ENCODE assay signal across 1 cellular context in the genomic region with DNA sequence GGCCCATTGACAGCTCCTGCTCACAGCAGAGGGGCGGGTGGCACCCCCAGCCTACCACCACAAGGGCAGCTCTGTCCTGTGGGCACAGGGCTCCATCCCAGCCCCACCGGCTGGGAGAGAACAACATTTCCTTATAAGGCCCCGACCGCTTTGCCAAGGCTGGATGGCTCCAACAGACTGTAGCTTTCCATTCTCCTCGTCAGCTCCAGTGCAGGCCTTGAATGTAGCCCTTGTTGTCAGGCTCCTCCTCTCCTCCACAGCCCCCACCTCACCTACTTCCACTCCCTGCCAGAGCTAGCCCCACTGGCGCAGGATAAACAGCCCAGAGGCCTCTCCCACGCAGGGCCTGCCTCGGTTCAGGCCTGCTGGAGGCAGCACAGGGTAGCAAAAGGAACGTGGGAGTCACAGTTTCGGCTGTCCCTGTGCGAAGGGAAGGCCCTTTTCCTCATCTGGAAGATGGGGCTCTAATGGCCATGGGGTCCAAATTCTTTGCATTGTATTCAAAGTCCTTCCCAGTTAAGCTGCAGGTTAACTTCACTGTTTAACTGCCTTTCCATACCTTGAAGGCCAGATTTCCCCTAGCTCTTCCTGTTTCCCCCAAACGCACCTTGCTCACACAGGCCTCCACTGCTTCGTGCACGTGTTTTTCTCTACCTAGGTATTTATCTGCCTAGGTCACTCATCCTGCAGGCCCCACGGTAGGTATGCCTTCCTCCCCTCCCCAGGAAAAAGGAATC.
TF ChIP-seq lines count a peak whose summit lies in the region.

No MANE protein-coding gene starts in this region.

TF ChIP-seq in HepG2, 621 proteins besides CTCF, POLR2A, EP300 and RAD21 (continued from another document and continues in another):
- no peak for TF ChIP-seq SETDB1 (CRISPR knock-in tag; IDR thresholded peaks at IDR 0.05; ENCODE audit: borderline replicate concordance)
- peak; percentile 67; the same call in 1 of the 2 replicates for TF ChIP-seq SAP130 (CRISPR knock-in tag; IDR thresholded peaks at IDR 0.05; ENCODE audit: low read depth)
- TF ChIP-seq PATZ1 (CRISPR knock-in tag; IDR thresholded peaks at IDR 0.05), result peak; percentile 89
- TF ChIP-seq, protein P1, sequence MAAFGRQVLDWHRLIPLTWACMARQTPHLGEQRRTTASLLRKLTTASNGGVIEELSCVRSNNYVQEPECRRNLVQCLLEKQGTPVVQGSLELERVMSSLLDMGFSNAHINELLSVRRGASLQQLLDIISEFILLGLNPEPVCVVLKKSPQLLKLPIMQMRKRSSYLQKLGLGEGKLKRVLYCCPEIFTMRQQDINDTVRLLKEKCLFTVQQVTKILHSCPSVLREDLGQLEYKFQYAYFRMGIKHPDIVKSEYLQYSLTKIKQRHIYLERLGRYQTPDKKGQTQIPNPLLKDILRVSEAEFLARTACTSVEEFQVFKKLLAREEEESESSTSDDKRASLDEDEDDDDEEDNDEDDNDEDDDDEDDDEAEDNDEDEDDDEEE (CRISPR knock-in tag; IDR thresholded peaks at IDR 0.05), result 0 out of 2 replicates have a peak, but pooled peaks have one; percentile 21
- TF ChIP-seq ZNF678 (CRISPR knock-in tag; IDR thresholded peaks at IDR 0.05), result no peak
- TF ChIP-seq ZNF451 (CRISPR knock-in tag; IDR thresholded peaks at IDR 0.05), result no peak
- TF ChIP-seq HES4 (CRISPR knock-in tag; IDR thresholded peaks at IDR 0.05; ENCODE audit: borderline replicate concordance), result 0 out of 2 replicates have a peak, but pooled peaks have one; percentile 7
- TF ChIP-seq SOX5 (CRISPR knock-in tag; IDR thresholded peaks at IDR 0.05; ENCODE audit: borderline replicate concordance), result peak; percentile 38; the same call in 1 of the 2 replicates
- 0 out of 2 replicates have a peak, but pooled peaks have one; percentile 37 for TF ChIP-seq HBP1 (CRISPR knock-in tag; IDR thresholded peaks at IDR 0.05; ENCODE audit: low read depth)
- TF ChIP-seq SYNCRIP (IDR thresholded peaks at IDR 0.05; ENCODE audit: insufficient read depth, low read depth, low read length), result no peak
- TF ChIP-seq, protein P2, sequence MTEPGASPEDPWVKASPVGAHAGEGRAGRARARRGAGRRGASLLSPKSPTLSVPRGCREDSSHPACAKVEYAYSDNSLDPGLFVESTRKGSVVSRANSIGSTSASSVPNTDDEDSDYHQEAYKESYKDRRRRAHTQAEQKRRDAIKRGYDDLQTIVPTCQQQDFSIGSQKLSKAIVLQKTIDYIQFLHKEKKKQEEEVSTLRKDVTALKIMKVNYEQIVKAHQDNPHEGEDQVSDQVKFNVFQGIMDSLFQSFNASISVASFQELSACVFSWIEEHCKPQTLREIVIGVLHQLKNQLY (CRISPR knock-in tag; IDR thresholded peaks at IDR 0.05), result no peak
- TF ChIP-seq, protein P3, sequence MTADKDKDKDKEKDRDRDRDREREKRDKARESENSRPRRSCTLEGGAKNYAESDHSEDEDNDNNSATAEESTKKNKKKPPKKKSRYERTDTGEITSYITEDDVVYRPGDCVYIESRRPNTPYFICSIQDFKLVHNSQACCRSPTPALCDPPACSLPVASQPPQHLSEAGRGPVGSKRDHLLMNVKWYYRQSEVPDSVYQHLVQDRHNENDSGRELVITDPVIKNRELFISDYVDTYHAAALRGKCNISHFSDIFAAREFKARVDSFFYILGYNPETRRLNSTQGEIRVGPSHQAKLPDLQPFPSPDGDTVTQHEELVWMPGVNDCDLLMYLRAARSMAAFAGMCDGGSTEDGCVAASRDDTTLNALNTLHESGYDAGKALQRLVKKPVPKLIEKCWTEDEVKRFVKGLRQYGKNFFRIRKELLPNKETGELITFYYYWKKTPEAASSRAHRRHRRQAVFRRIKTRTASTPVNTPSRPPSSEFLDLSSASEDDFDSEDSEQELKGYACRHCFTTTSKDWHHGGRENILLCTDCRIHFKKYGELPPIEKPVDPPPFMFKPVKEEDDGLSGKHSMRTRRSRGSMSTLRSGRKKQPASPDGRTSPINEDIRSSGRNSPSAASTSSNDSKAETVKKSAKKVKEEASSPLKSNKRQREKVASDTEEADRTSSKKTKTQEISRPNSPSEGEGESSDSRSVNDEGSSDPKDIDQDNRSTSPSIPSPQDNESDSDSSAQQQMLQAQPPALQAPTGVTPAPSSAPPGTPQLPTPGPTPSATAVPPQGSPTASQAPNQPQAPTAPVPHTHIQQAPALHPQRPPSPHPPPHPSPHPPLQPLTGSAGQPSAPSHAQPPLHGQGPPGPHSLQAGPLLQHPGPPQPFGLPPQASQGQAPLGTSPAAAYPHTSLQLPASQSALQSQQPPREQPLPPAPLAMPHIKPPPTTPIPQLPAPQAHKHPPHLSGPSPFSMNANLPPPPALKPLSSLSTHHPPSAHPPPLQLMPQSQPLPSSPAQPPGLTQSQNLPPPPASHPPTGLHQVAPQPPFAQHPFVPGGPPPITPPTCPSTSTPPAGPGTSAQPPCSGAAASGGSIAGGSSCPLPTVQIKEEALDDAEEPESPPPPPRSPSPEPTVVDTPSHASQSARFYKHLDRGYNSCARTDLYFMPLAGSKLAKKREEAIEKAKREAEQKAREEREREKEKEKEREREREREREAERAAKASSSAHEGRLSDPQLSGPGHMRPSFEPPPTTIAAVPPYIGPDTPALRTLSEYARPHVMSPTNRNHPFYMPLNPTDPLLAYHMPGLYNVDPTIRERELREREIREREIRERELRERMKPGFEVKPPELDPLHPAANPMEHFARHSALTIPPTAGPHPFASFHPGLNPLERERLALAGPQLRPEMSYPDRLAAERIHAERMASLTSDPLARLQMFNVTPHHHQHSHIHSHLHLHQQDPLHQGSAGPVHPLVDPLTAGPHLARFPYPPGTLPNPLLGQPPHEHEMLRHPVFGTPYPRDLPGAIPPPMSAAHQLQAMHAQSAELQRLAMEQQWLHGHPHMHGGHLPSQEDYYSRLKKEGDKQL (CRISPR knock-in tag; IDR thresholded peaks at IDR 0.05; ENCODE audit: low read depth), result no peak
- TF ChIP-seq GTF3A (CRISPR knock-in tag; conservative IDR thresholded peaks at IDR 0.05), result no peak
- no peak for TF ChIP-seq TBP (CRISPR knock-in tag; IDR thresholded peaks at IDR 0.05)
- peak; percentile 52; the same call in 1 of the 2 replicates for TF ChIP-seq BCL3 (CRISPR knock-in tag; IDR thresholded peaks at IDR 0.05)
- TF ChIP-seq BHLHE40 (IDR thresholded peaks at IDR 0.05; ENCODE audit: low read length), result no peak
- TF ChIP-seq POLR2AphosphoS2 (IDR thresholded peaks at IDR 0.05; ENCODE audit: low read depth, low read length), result no peak
- no peak for TF ChIP-seq ZNF143 (CRISPR knock-in tag; IDR thresholded peaks at IDR 0.05)
- TF ChIP-seq SMARCC2 (IDR thresholded peaks at IDR 0.05), result no peak
- TF ChIP-seq TOE1 (CRISPR knock-in tag; IDR thresholded peaks at IDR 0.05), result no peak
- no peak for TF ChIP-seq ZBTB49 (CRISPR knock-in tag; IDR thresholded peaks at IDR 0.05; ENCODE audit: borderline replicate concordance)
- TF ChIP-seq HNRNPL (IDR thresholded peaks at IDR 0.05; ENCODE audit: low read depth, low read length), result peak; percentile 98
- peak; percentile 78 for TF ChIP-seq PTBP1 (IDR thresholded peaks at IDR 0.05; ENCODE audit: low read depth, low read length, poor library complexity, severe bottlenecking)
- no peak for TF ChIP-seq IKZF4 (CRISPR knock-in tag; IDR thresholded peaks at IDR 0.05; ENCODE audit: borderline replicate concordance, low read depth, not compliant biosample characterization)
- peak; percentile 56; the same call in 1 of the 2 replicates for TF ChIP-seq CBX5 (CRISPR knock-in tag; IDR thresholded peaks at IDR 0.05; ENCODE audit: borderline replicate concordance)
- TF ChIP-seq ZNF543 (CRISPR knock-in tag; IDR thresholded peaks at IDR 0.05), result 0 out of 2 replicates have a peak, but pooled peaks have one; percentile 33
- TF ChIP-seq KDM5A (IDR thresholded peaks at IDR 0.05; ENCODE audit: borderline replicate concordance, low read length), result no peak; the same call in 1 of the 2 replicates
- no peak for TF ChIP-seq CEBPB (IDR thresholded peaks at IDR 0.05; ENCODE audit: borderline replicate concordance, low read depth, low read length)
- TF ChIP-seq ZNF513 (CRISPR knock-in tag; conservative IDR thresholded peaks at IDR 0.05), result no peak
- TF ChIP-seq, protein P4, sequence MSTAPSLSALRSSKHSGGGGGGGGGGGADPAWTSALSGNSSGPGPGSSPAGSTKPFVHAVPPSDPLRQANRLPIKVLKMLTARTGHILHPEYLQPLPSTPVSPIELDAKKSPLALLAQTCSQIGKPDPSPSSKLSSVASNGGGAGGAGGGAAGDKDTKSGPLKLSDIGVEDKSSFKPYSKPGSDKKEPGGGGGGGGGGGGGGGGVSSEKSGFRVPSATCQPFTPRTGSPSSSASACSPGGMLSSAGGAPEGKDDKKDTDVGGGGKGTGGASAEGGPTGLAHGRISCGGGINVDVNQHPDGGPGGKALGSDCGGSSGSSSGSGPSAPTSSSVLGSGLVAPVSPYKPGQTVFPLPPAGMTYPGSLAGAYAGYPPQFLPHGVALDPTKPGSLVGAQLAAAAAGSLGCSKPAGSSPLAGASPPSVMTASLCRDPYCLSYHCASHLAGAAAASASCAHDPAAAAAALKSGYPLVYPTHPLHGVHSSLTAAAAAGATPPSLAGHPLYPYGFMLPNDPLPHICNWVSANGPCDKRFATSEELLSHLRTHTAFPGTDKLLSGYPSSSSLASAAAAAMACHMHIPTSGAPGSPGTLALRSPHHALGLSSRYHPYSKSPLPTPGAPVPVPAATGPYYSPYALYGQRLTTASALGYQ (CRISPR knock-in tag; IDR thresholded peaks at IDR 0.05), result no peak
- peak; percentile 53; the same call in 1 of the 2 replicates for TF ChIP-seq ZNF33B (CRISPR knock-in tag; IDR thresholded peaks at IDR 0.05)
- no peak for TF ChIP-seq RARG (CRISPR knock-in tag; IDR thresholded peaks at IDR 0.05; ENCODE audit: low read depth)
- peak; percentile 60; the same call in 1 of the 2 replicates for TF ChIP-seq HNF4G (IDR thresholded peaks at IDR 0.05; ENCODE audit: borderline replicate concordance, low read depth, low read length)
- 0 out of 2 replicates have a peak, but pooled peaks have one; percentile 33 for TF ChIP-seq HNF4G (CRISPR knock-in tag; IDR thresholded peaks at IDR 0.05; ENCODE audit: borderline replicate concordance, low read depth)
- TF ChIP-seq MED8 (CRISPR knock-in tag; IDR thresholded peaks at IDR 0.05; ENCODE audit: insufficient replicate concordance), result no peak
- TF ChIP-seq ONECUT2 (CRISPR knock-in tag; IDR thresholded peaks at IDR 0.05), result no peak
- peak; percentile 54; the same call in 1 of the 2 replicates for TF ChIP-seq HOXA3 (CRISPR knock-in tag; IDR thresholded peaks at IDR 0.05)
- no peak; the same call in 1 of the 2 replicates for TF ChIP-seq ZKSCAN5 (CRISPR knock-in tag; IDR thresholded peaks at IDR 0.05)
